Comparison of ENCODE assay signal across 16 cellular contexts in the genomic region with DNA sequence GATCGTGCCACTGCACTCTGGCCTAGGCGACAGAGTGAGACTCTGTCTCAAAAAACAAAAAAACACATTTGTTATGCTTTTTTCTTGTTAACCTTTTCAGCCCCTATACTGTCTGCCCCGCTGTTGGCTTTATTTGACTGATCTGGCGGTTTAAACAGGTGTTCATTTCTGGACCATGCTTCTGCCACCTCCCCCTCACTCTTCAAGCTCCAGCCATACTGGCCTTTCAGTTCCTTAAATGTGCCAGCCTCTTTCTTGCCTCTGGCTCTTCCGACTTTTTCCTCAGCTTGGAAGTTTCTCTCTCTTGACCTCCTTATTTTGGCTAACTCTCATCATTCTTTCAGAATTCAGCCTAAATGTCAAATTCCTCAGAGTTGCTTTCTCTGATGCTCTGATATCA. TPM values are rescaled to one million over a fixed set of nuclear protein-coding genes. Genes with fewer than 3 reads are reported as not detected.
A peak's percentile ranks its signal among the peaks of the same experiment; 100 is the strongest.
DNase-seq lines count a peak whose midpoint lies in the region; ATAC-seq, FAIRE-seq and TF ChIP-seq lines count a peak whose summit lies in the region.
"Had no signal": no experiment of that assay in that cellular context is flagged by ENCODE, and none has a peak within 500 bp of the region (broad histone marks: within the 10 kb centered on the region; RNA-seq: fewer than 3 reads in every experiment).

No MANE protein-coding gene starts in this region.

- H3K27me3 ChIP-seq in OCI-LY1 (ENCODE audit: insufficient read depth, low read length) = no peaks in the 10 kb centered on the region

- H3K4me2 ChIP-seq in OCI-LY1 (ENCODE audit: low read length) = peak overlapping the region; percentile 31; the same call in 1 of the 2 replicates

- TF ChIP-seq POLR2A in GM12891 (IDR thresholded peaks at IDR 0.05; ENCODE audit: low read depth, low read length) = no peak

- no peaks in the 10 kb centered on the region for H3K36me3 ChIP-seq in OCI-LY1 (ENCODE audit: insufficient read depth, low read length)

- no peak for TF ChIP-seq CTCF in OCI-LY1 (IDR thresholded peaks at IDR 0.05; ENCODE audit: low read length)

- no peaks in the 10 kb centered on the region; the same call in 1 of the 2 replicates for H3K9me3 ChIP-seq in OCI-LY1 (ENCODE audit: low read length)

- H3K27ac ChIP-seq in OCI-LY1 (ENCODE audit: low read depth, low read length, poor library complexity, severe bottlenecking) = peak overlapping the region; percentile 99

- H3K9ac ChIP-seq in OCI-LY1 (ENCODE audit: low read length) = peak overlapping the region; percentile 46

- H3K9me2 ChIP-seq in OCI-LY1 (ENCODE audit: low read depth, low read length) = no peaks in the 10 kb centered on the region

- H4K20me1 ChIP-seq in OCI-LY1 (ENCODE audit: insufficient read depth, low read length) = no peaks in the 10 kb centered on the region

- H3K4me1 ChIP-seq in OCI-LY1 (ENCODE audit: insufficient read depth, low read length, severe bottlenecking) = peaks cover 78% of the 10 kb centered on the region

- no peak overlapping the region for H3K4me3 ChIP-seq in OCI-LY1 (ENCODE audit: low read depth, low read length, poor library complexity, severe bottlenecking)

- peak; percentile 55 for FAIRE-seq in GM12891 (lab: Jason Lieb, UNC)
- FAIRE-seq: kidney had no signal

- DNase-seq in GM12891 (ENCODE audit: insufficient read length, low spot score) (peak; percentile 15), NCI-H1417 treated with DMSO at 0.1 percent for 48 hours (lab: John Stamatoyannopoulos, UW) (no peak), NCI-H2227 (lab: John Stamatoyannopoulos, UW; ENCODE audit: unreplicated experiment) (no peak), DMS114 treated with DMSO at 0.1 percent for 48 hours (lab: John Stamatoyannopoulos, UW; ENCODE audit: unreplicated experiment) (no peak)
- DNase-seq: activated CD8-positive, alpha-beta T cell treated with anti-CD3 and anti-CD28 coated beads for 36 hours; C1 segment of cervical spinal cord; GF-D8; kidney; NCI-H1105 treated with DMSO at 0.1 percent for 48 hours; NK-92 treated with Interleukin-12 subunit alpha and Interleukin-12 subunit beta, amount 100 ng/mL, for 24 hours; T-cell had no signal

- H2AFZ ChIP-seq in OCI-LY1 (ENCODE audit: low read length) = 0 out of 2 replicates have a peak overlapping the region, but pooled peaks have one; percentile 6

- peaks cover 12% of the 10 kb centered on the region; the same call in 1 of the 2 replicates for H3F3A ChIP-seq in OCI-LY1 (ENCODE audit: insufficient read depth, low read length)

- ATAC-seq in GM21367 (IDR thresholded peaks at IDR 0.05; ENCODE audit: unreplicated experiment) (peak; percentile 54), HG03045 (IDR thresholded peaks at IDR 0.05; ENCODE audit: unreplicated experiment) (peak; percentile 41), HG03097 (IDR thresholded peaks at IDR 0.05; ENCODE audit: low FRiP score, unreplicated experiment) (no peak)
- ATAC-seq: activated CD8-positive, alpha-beta T cell treated with anti-CD3 and anti-CD28 coated beads for 36 hours; T-cell had no signal

- no peaks in the 10 kb centered on the region for H3K79me2 ChIP-seq in OCI-LY1 (ENCODE audit: insufficient read depth, low read length)

TF ChIP-seq in GM12891, 5 proteins besides CTCF, POLR2A, EP300 and RAD21:
- peak; percentile 94 for TF ChIP-seq SPI1 (IDR thresholded peaks at IDR 0.05; ENCODE audit: low read depth, low read length)
- TF ChIP-seq POLR2AphosphoS5 (IDR thresholded peaks at IDR 0.05; ENCODE audit: low read depth, low read length) = no peak

RNA-seq across cellular contexts. Expression of a gene that starts 35.2 kb away (rescaled TPM):
- 1.7 TPM for polyA plus RNA-seq in GM12891 (2012; ENCODE audit: low read depth, missing spikeins)
- polyA plus RNA-seq: neural cell had no signal

RNA-seq across cellular contexts. Expression of a gene that starts 47.4 kb away (rescaled TPM):
- 9.6 TPM for polyA plus RNA-seq in GM12891 (2012; ENCODE audit: low read depth, missing spikeins)
